Comparison of ENCODE assay signal across 32 cellular contexts in the genomic region with DNA sequence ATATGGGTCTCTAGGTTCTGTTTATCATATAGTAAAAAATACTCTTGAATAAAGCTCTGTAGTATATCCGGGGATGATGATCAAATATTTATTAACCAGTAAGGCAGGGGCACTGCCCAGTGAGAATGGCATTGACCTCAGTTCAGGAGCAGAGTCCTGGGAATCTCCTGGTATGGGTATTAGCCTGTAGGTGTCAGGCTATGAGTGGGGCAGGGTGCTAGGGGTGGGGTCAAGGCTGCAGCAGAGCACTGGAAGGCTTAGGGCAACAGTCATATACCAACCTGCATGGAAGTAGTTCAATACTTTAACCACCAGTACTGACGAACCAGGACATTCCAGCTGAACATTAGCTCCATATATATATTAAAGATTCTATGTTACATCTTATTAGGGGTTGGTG.
"Had no signal": no experiment of that assay in that cellular context is flagged by ENCODE, and none has a peak within 500 bp of the region (broad histone marks: within the 10 kb centered on the region; RNA-seq: fewer than 3 reads in every experiment).

No MANE protein-coding gene starts in this region.

- H3K27ac ChIP-seq: brain microvascular endothelial cell, coronary artery, dorsolateral prefrontal cortex, foreskin keratinocyte, gastrocnemius medialis, heart right ventricle had no signal

- H3K4me3 Mint-ChIP-seq: activated CD8-positive, alpha-beta T cell treated with anti-CD3 and anti-CD28 coated beads for 36 hours; activated naive CD8-positive, alpha-beta T cell; activated T-cell treated with anti-CD3 and anti-CD28 coated beads, Interleukin-2, amount 50 U/mL, for 4 hours; activated T-helper 17 cell treated with anti-CD3 and anti-CD28 coated beads, Interleukin-2, amount 50 U/mL, for 72 hours; central memory CD8-positive, alpha-beta T cell; dendritic cell treated with granulocyte-macrophage colony-stimulating factor and Interleukin-4, amounts not matched to agents 40 ng/mL and 50 ng/mL, for 4 days; endodermal cell; T-helper 17 cell; T-helper 2 cell treated with Interferon-gamma antibody and Interleukin-4, amounts not matched to agents 5 μg/mL and 100 μg/mL, for 36 hours had no signal

- H3K36me3 Mint-ChIP-seq: activated naive CD8-positive, alpha-beta T cell had no signal

- FAIRE-seq: astrocyte, bronchial epithelial cell had no signal

- H3K4me3 ChIP-seq: coronary artery, dorsolateral prefrontal cortex, gastrocnemius medialis, heart right ventricle had no signal

- H3K27ac Mint-ChIP-seq: activated CD8-positive, alpha-beta T cell treated with anti-CD3 and anti-CD28 coated beads for 36 hours; activated naive CD8-positive, alpha-beta T cell; activated T-helper 17 cell treated with anti-CD3 and anti-CD28 coated beads, Interleukin-2, amount 50 U/mL, for 72 hours; dendritic cell treated with granulocyte-macrophage colony-stimulating factor and Interleukin-4, amounts not matched to agents 40 ng/mL and 50 ng/mL, for 4 days; endodermal cell; T-helper 17 cell; T-helper 2 cell treated with Interferon-gamma antibody and Interleukin-4, amounts not matched to agents 5 μg/mL and 100 μg/mL, for 36 hours had no signal

- DNase-seq: activated CD4-positive, alpha-beta T cell treated with anti-CD3 and anti-CD28 coated beads for 1 hour; activated CD4-positive, alpha-beta T cell treated with anti-CD3 and anti-CD28 coated beads for 48 hours; activated CD4-positive, alpha-beta T cell treated with anti-CD3 and anti-CD28 coated beads, Interleukin-2, amount 50 U/mL, for 1 hour; activated CD4-positive, alpha-beta T cell treated with anti-CD3 and anti-CD28 coated beads, Interleukin-2, amount 50 U/mL, for 48 hours; activated CD8-positive, alpha-beta memory T cell treated with anti-CD3 and anti-CD28 coated beads for 24 hours; activated CD8-positive, alpha-beta T cell treated with anti-CD3 and anti-CD28 coated beads for 36 hours; activated effector memory CD4-positive, alpha-beta T cell treated with Interleukin-2 at 50 U/mL for 16 hours; activated gamma-delta T cell treated with Interleukin-2 at 50 U/mL for 16 hours; activated naive CD4-positive, alpha-beta T cell treated with anti-CD3 and anti-CD28 coated beads, Interleukin-2, amount 50 U/mL, for 16 hours; activated naive CD4-positive, alpha-beta T cell treated with Interleukin-2 at 50 U/mL for 16 hours; activated T-cell treated with anti-CD3 and anti-CD28 coated beads, Interleukin-2, amount 50 U/mL, for 4 hours; amniotic stem cell; anterior cingulate cortex; brain microvascular endothelial cell; dorsolateral prefrontal cortex; effector memory CD4-positive, alpha-beta T cell; endodermal cell; foreskin keratinocyte; gastrocnemius medialis; heart right ventricle; T-helper 1 cell; T-helper 17 cell; T1000 had no signal

- H3K9me3 Mint-ChIP-seq: activated CD8-positive, alpha-beta T cell treated with anti-CD3 and anti-CD28 coated beads for 36 hours; activated T-cell treated with anti-CD3 and anti-CD28 coated beads, Interleukin-2, amount 50 U/mL, for 4 hours; activated T-helper 17 cell treated with anti-CD3 and anti-CD28 coated beads, Interleukin-2, amount 50 U/mL, for 72 hours; central memory CD8-positive, alpha-beta T cell; dendritic cell treated with granulocyte-macrophage colony-stimulating factor and Interleukin-4, amounts not matched to agents 40 ng/mL and 50 ng/mL, for 4 days; T-helper 2 cell treated with Interferon-gamma antibody and Interleukin-4, amounts not matched to agents 5 μg/mL and 100 μg/mL, for 36 hours had no signal

- H3K36me3 ChIP-seq: brain microvascular endothelial cell, gastrocnemius medialis, heart right ventricle had no signal

- ATAC-seq: activated CD8-positive, alpha-beta T cell treated with anti-CD3 and anti-CD28 coated beads for 36 hours; activated T-cell treated with anti-CD3 and anti-CD28 coated beads, Interleukin-2, amount 50 U/mL, for 4 hours; activated T-helper 17 cell treated with anti-CD3 and anti-CD28 coated beads, Interleukin-2, amount 50 U/mL, for 72 hours; esophagus mucosa; foreskin keratinocyte; gastrocnemius medialis; heart right ventricle; T-helper 17 cell had no signal

- H3K4me1 ChIP-seq: foreskin keratinocyte, gastrocnemius medialis had no signal

- H3K27me3 ChIP-seq: brain microvascular endothelial cell, dorsolateral prefrontal cortex, foreskin keratinocyte, gastrocnemius medialis, heart right ventricle had no signal

- H3K9me3 ChIP-seq: gastrocnemius medialis, heart right ventricle had no signal

- H3K4me1 Mint-ChIP-seq: activated T-helper 17 cell treated with anti-CD3 and anti-CD28 coated beads, Interleukin-2, amount 50 U/mL, for 72 hours; central memory CD8-positive, alpha-beta T cell; T-helper 17 cell had no signal

- H3K27me3 Mint-ChIP-seq: dendritic cell treated with granulocyte-macrophage colony-stimulating factor and Interleukin-4, amounts not matched to agents 40 ng/mL and 50 ng/mL, for 4 days had no signal
